In the genomic region with DNA sequence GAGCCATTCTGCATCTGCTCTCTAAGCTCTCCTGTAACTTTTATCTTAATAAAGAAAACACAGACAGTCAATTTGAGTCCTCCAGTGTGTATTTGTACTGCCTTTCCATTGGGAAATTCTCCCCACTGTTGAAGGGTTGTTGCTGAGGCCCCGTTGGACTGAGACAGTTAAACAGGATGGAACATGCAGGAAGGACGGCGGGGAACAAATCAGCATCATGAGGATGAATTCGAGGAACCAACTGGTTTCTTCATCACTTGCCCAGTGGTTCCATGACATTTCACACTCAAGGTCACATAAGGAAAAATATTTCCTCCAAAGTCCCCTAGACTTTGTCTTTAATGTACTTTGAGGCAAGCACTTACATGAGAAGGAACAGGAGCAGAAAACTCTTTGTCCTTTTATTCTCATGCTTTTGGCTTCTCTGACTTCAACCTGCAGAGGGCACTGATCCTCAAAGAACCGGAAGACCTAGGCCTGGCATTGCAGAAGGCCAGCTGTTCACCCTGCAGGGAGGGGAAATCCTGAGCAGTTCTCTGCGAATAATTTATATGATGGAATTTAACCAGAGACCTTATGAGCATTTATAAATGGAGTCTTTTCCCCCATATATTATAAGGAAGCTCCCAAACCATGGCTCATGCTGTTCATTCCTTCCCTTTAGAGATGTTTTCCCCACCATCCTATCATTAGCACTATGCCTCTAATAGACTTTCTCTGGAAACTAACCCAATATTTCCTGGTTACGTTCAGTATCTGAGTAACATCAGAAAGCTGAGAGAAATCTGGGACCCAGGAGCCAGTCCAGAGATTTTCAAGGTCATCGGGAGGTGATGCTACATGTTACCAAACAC, we compare ENCODE assay signal across 8 cellular contexts. TPM values are rescaled to one million over a fixed set of nuclear protein-coding genes. Genes with fewer than 3 reads are reported as not detected.
DNase-seq lines count a peak whose midpoint lies in the region; ATAC-seq and TF ChIP-seq lines count a peak whose summit lies in the region.

No MANE protein-coding gene starts in this region.

- H2AK5ac ChIP-seq in trophoblast cell (ENCODE audit: low read length): peak overlapping the region; percentile 11

- H3K9me3 ChIP-seq in gastroesophageal sphincter: no peaks in the 10 kb centered on the region
- no peaks in the 10 kb centered on the region for H3K9me3 ChIP-seq in trophoblast cell (ENCODE audit: insufficient read depth, low read depth, low read length)

- no peaks in the 10 kb centered on the region for H3K27me3 ChIP-seq in gastroesophageal sphincter
- no peaks in the 10 kb centered on the region for H3K27me3 ChIP-seq in trophoblast cell (ENCODE audit: insufficient read depth, low read length)

- no peak overlapping the region for H2AFZ ChIP-seq in trophoblast cell (ENCODE audit: insufficient read depth, low read length, poor library complexity)

- H3K4me3 ChIP-seq in gastroesophageal sphincter (no peak overlapping the region), trophoblast cell (ENCODE audit: low read depth, low read length) (no peak overlapping the region)

- H3K36me3 Mint-ChIP-seq in activated T-cell treated with anti-CD3 and anti-CD28 coated beads, Interleukin-2, amount 50 U/mL, for 4 hours (ENCODE audit: insufficient read depth): no peaks in the 10 kb centered on the region

- H2BK5ac ChIP-seq in trophoblast cell (ENCODE audit: low read depth, low read length, poor library complexity): peak overlapping the region; percentile 78

- H3K79me2 ChIP-seq in trophoblast cell (ENCODE audit: control insufficient read depth, insufficient read depth, low read length, poor library complexity): peaks cover 3% of the 10 kb centered on the region

- 29 to 43% methylated on average over 5 to 8 of the region's 8 CpGs for WGBS in gastroesophageal sphincter (ENCODE audit: low coverage in 1 of 2), 2 donors
- WGBS in trophoblast cell (ENCODE audit: extremely low coverage, insufficient coverage, insufficient read length): no CpG with 5 or more reads among the region's 8 CpGs

- DNase-seq in G401 (ENCODE audit: low spot score) (peak; percentile 92), NCI-H460 (ENCODE audit: extremely low read depth, low read depth) (peak; percentile 68), trophoblast cell (peak; percentile 69 to 80)
- peak; percentile 7 for DNase-seq in activated T-cell treated with anti-CD3 and anti-CD28 coated beads, Interleukin-2, amount 50 U/mL, for 4 hours
- DNase-seq in activated CD4-positive, CD25-positive, alpha-beta regulatory T cell (lab: John Stamatoyannopoulos, UW): no peak

- H4K12ac ChIP-seq in trophoblast cell (ENCODE audit: low read depth, low read length): no peak overlapping the region

- TF ChIP-seq EP300 in gastroesophageal sphincter (IDR thresholded peaks at IDR 0.05): no peak

- H3K9ac ChIP-seq in trophoblast cell (ENCODE audit: low read length): no peak overlapping the region

- H2BK12ac ChIP-seq in trophoblast cell (ENCODE audit: low read length): peak overlapping the region; percentile 90

- H3K4me2 ChIP-seq in trophoblast cell (ENCODE audit: low read length): no peak overlapping the region

- peak; percentile 53 to 83 (median 72) for TF ChIP-seq CTCF in gastroesophageal sphincter (IDR thresholded peaks at IDR 0.05)

- H3K4me3 Mint-ChIP-seq in activated T-cell treated with anti-CD3 and anti-CD28 coated beads, Interleukin-2, amount 50 U/mL, for 4 hours: no peak overlapping the region

- in situ Hi-C loops in G401 (cut with HindIII; ENCODE audit: low sequenced_read_pairs): no loop called here

- H4K8ac ChIP-seq in trophoblast cell (ENCODE audit: low read depth, low read length): peak overlapping the region; percentile 48

- no peaks in the 10 kb centered on the region for H3K27me3 Mint-ChIP-seq in activated T-cell treated with anti-CD3 and anti-CD28 coated beads, Interleukin-2, amount 50 U/mL, for 4 hours (ENCODE audit: low read depth)

- peak overlapping the region in 2 of 4 donors; percentile 43 to 54 for H3K27ac ChIP-seq in gastroesophageal sphincter
- H3K27ac ChIP-seq in trophoblast cell (ENCODE audit: low read depth, low read length): peak overlapping the region; percentile 36

- no peak overlapping the region for H3K23ac ChIP-seq in trophoblast cell (ENCODE audit: low read length)

- no peaks in the 10 kb centered on the region for H3K9me3 Mint-ChIP-seq in activated T-cell treated with anti-CD3 and anti-CD28 coated beads, Interleukin-2, amount 50 U/mL, for 4 hours

- peak overlapping the region; percentile 60 for H2BK120ac ChIP-seq in trophoblast cell (ENCODE audit: insufficient read depth, low read length, poor library complexity)

- H3K36me3 ChIP-seq in gastroesophageal sphincter (no peaks in the 10 kb centered on the region), trophoblast cell (ENCODE audit: control insufficient read depth in 1 of 2, insufficient read depth in 2 of 2, low read length in 2 of 2) (no peaks in the 10 kb centered on the region)

- H3K4me1 ChIP-seq in gastroesophageal sphincter (peaks cover 0 to 57% (median 13%) of the 10 kb centered on the region in 3 donors), trophoblast cell (ENCODE audit: control insufficient read depth in 1 of 2, insufficient read depth in 2 of 2, low read length in 2 of 2) (peaks cover 18 to 25% of the 10 kb centered on the region in 2 experiments)

- no peak overlapping the region for H3K18ac ChIP-seq in trophoblast cell (ENCODE audit: low read length)

- H4K91ac ChIP-seq in trophoblast cell (ENCODE audit: low read depth, low read length): peak overlapping the region; percentile 66

- peak; percentile 90 for ATAC-seq in GM21381 (IDR thresholded peaks at IDR 0.05; ENCODE audit: unreplicated experiment)
- ATAC-seq in HG03521 (IDR thresholded peaks at IDR 0.05; ENCODE audit: unreplicated experiment): peak; percentile 92
- ATAC-seq in activated T-cell treated with anti-CD3 and anti-CD28 coated beads, Interleukin-2, amount 50 U/mL, for 4 hours: peak in 1 of 2 donors; percentile 65
- ATAC-seq in gastroesophageal sphincter: peak; percentile 72

- no peak for TF ChIP-seq POLR2A in gastroesophageal sphincter (IDR thresholded peaks at IDR 0.05)

- H3K14ac ChIP-seq in trophoblast cell (ENCODE audit: low read length): peak overlapping the region; percentile 38

- H3K4me1 Mint-ChIP-seq in activated T-cell treated with anti-CD3 and anti-CD28 coated beads, Interleukin-2, amount 50 U/mL, for 4 hours (ENCODE audit: low read depth): no peaks in the 10 kb centered on the region

- H3K4ac ChIP-seq in trophoblast cell (ENCODE audit: low read depth, low read length): peak overlapping the region; percentile 57

- H3K79me1 ChIP-seq in trophoblast cell (ENCODE audit: low read length): peaks cover 34% of the 10 kb centered on the region

RNA-seq across cellular contexts. Expression of gene ADGRF1, which starts 55.2 kb away (rescaled TPM):
- not detected in 2 replicates for total RNA-seq in G401 (2014; rRNA removed; shearing (Covaris generic))
- total RNA-seq in NCI-H460 (2014; rRNA removed; shearing (Covaris generic)): not detected in 2 replicates
- not detected in 2 replicates for polyA plus RNA-seq in NCI-H460 (2014; cell fraction: nucleus; rRNA removed)
- under 1 TPM in 1 of 3 donors, not detected in 2; 0.13 TPM for total RNA-seq in activated T-cell treated with anti-CD3 and anti-CD28 coated beads, Interleukin-2, amount 50 U/mL, for 4 hours
- 1 to 10 TPM in 1 of 4 donors, not detected in 3; 1.8 TPM for total RNA-seq in gastroesophageal sphincter
- polyA plus RNA-seq in trophoblast cell (2013): 0.55 and 0.79 TPM in 2 replicates

Comparison
In these comparisons a context has a peak if more than half of its experiments do, and no peak if none do; other contexts are left out.
1. DNase-seq: peak in G401 (single experiment), NCI-H460 (single experiment), activated T-cell treated with anti-CD3 and anti-CD28 coated beads, Interleukin-2, amount 50 U/mL, for 4 hours (single experiment) and trophoblast cell (2 of 2); none in activated CD4-positive, CD25-positive, alpha-beta regulatory T cell (0 of 4).